Comparison of ENCODE assay signal across 8 cellular contexts in genomic region chr9:131125288-131126058, GRCh38. TPM values are rescaled to one million over a fixed set of nuclear protein-coding genes. Genes with fewer than 3 reads are reported as not detected.
DNase-seq lines count a peak whose midpoint lies in the region; ATAC-seq and TF ChIP-seq lines count a peak whose summit lies in the region.

NUP214 (plus strand) TSS chr9:131125586; CDS start chr9:131125705, 119 bp downstream.

- TF ChIP-seq POLR2A in breast epithelium (IDR thresholded peaks at IDR 0.05), result peak; percentile 75

- POLR2A ChIA-PET in A673 (lab: Charles Lee; ENCODE audit: low non-redundant PET), result interaction anchor here (0.6 to 0.7 kb wide), 2 partner anchors 20 to 95 kb away, joined by 3 read pairs; no protein-coding TSS in a partner anchor

- no peaks in the 10 kb centered on the region for H3K27me3 ChIP-seq in A673 (replicated peaks; ENCODE audit: insufficient read depth, low read depth, low read length, poor library complexity)
- no peaks in the 10 kb centered on the region for H3K27me3 ChIP-seq in breast epithelium
- no peaks in the 10 kb centered on the region for H3K27me3 ChIP-seq in skeletal muscle tissue (ENCODE audit: control insufficient read depth in 3 of 3, insufficient read depth in 3 of 3, low read length in 3 of 3)

- DNase-seq in A673 (ENCODE audit: low spot score) (peak; percentile 99), NCI-H2196 (lab: John Stamatoyannopoulos, UW; ENCODE audit: unreplicated experiment) (peak; percentile 99), breast epithelium (ENCODE audit: low spot score in 2 of 2) (peak; percentile 98 to 99)

- peak within 1 kb of the TSS; percentile 91 for H3K27ac ChIP-seq in A673 (ENCODE audit: low read depth, low read length, poor library complexity, severe bottlenecking)
- H3K27ac ChIP-seq in VCaP, result peak within 1 kb of the TSS; percentile 88
- H3K27ac ChIP-seq in breast epithelium, result peak within 1 kb of the TSS; percentile 93 to 96
- peak within 1 kb of the TSS; percentile 85 for H3K27ac ChIP-seq in skeletal muscle tissue (ENCODE audit: low read depth, low read length)

- intact Hi-C loops in A673 (cut with micrococcal nuclease; ENCODE audit: unreplicated experiment) (no loop called here), breast epithelium (cut with DNase I; ENCODE audit: low total_unique reads) (no loop called here)

- no peak for TF ChIP-seq CTCF in A673 (conservative IDR thresholded peaks at IDR 0.05; ENCODE audit: low read depth, low read length)
- TF ChIP-seq CTCF in VCaP (conservative IDR thresholded peaks at IDR 0.05), result no peak
- TF ChIP-seq CTCF in breast epithelium (IDR thresholded peaks at IDR 0.05), result no peak

- ATAC-seq in GM18868 (IDR thresholded peaks at IDR 0.05; ENCODE audit: unreplicated experiment) (peak; percentile 96), HG03108 (IDR thresholded peaks at IDR 0.05; ENCODE audit: unreplicated experiment) (peak; percentile 96)

- H3K4me3 ChIP-seq in A673 (ENCODE audit: low read depth, low read length, poor library complexity, severe bottlenecking), result peak within 1 kb of the TSS; percentile 81
- peak within 1 kb of the TSS; percentile 86 to 100 (median 98) for H3K4me3 ChIP-seq in breast epithelium
- H3K4me3 ChIP-seq in iPS-18c (ENCODE audit: insufficient read depth, low read depth, low read length), result peak within 1 kb of the TSS; percentile 92
- H3K4me3 ChIP-seq in skeletal muscle tissue (ENCODE audit: low read length in 3 of 3), result peak within 1 kb of the TSS; percentile 99 to 100 (median 100)

- CTCF ChIA-PET in A673 (lab: Charles Lee), result interaction anchor here (0.6 kb wide), 1 partner anchor 248 kb away, joined by 4 read pairs; no protein-coding TSS in a partner anchor

- H3K36me3 ChIP-seq in A673 (ENCODE audit: insufficient read depth, low read length, poor library complexity, severe bottlenecking), result peaks cover 32% of the 10 kb centered on the region
- no peaks in the 10 kb centered on the region for H3K36me3 ChIP-seq in breast epithelium
- H3K36me3 ChIP-seq in skeletal muscle tissue (ENCODE audit: control insufficient read depth in 3 of 3, insufficient read depth in 3 of 3, low read length in 3 of 3), result peaks cover 25 to 35% (median 30%) of the 10 kb centered on the region in 3 donors

- H3K9ac ChIP-seq in skeletal muscle tissue (ENCODE audit: low read depth in 1 of 3, low read length in 3 of 3), result peak within 1 kb of the TSS; percentile 98 to 100 (median 100)

- H3K9me3 ChIP-seq in A673 (ENCODE audit: low read depth, low read length, poor library complexity, severe bottlenecking), result no peaks in the 10 kb centered on the region
- no peaks in the 10 kb centered on the region for H3K9me3 ChIP-seq in breast epithelium
- no peaks in the 10 kb centered on the region for H3K9me3 ChIP-seq in iPS-18c (ENCODE audit: control insufficient read depth, insufficient read depth, low read length)
- H3K9me3 ChIP-seq in skeletal muscle tissue (ENCODE audit: control insufficient read depth in 3 of 3, low read length in 3 of 3), result no peaks in the 10 kb centered on the region

- H3K4me1 ChIP-seq in A673 (ENCODE audit: insufficient read depth, low read length, poor library complexity, severe bottlenecking), result peaks cover 5% of the 10 kb centered on the region
- H3K4me1 ChIP-seq in breast epithelium, result peaks cover 3 to 12% of the 10 kb centered on the region in 2 donors
- H3K4me1 ChIP-seq in skeletal muscle tissue (ENCODE audit: control insufficient read depth in 3 of 3, insufficient read depth in 3 of 3, low read length in 3 of 3), result peaks cover 15 to 27% (median 21%) of the 10 kb centered on the region in 3 donors

- TSS peak; percentile 40 for BruUV-seq in A673 (replicated peaks; lab: Mats Ljungman, UMichigan)

RNA-seq across cellular contexts. Expression of gene NUP214, which starts in this region (rescaled TPM):
- total RNA-seq in A673 (2021) (59.7 and 64.2 TPM in 2 replicates), breast epithelium (10 to 100 TPM; 37.4 to 47.5 (median 40.0) TPM), skeletal muscle tissue (20.9 TPM)

Comparison
In these comparisons a context has a peak if more than half of its experiments do, and no peak if none do; other contexts are left out.
1. Peak in every context shown above with its lines: DNase-seq, ATAC-seq, H3K4me3 ChIP-seq and H3K27ac ChIP-seq.